Comparison of ENCODE assay signal across 1 cellular context in the genomic region with DNA sequence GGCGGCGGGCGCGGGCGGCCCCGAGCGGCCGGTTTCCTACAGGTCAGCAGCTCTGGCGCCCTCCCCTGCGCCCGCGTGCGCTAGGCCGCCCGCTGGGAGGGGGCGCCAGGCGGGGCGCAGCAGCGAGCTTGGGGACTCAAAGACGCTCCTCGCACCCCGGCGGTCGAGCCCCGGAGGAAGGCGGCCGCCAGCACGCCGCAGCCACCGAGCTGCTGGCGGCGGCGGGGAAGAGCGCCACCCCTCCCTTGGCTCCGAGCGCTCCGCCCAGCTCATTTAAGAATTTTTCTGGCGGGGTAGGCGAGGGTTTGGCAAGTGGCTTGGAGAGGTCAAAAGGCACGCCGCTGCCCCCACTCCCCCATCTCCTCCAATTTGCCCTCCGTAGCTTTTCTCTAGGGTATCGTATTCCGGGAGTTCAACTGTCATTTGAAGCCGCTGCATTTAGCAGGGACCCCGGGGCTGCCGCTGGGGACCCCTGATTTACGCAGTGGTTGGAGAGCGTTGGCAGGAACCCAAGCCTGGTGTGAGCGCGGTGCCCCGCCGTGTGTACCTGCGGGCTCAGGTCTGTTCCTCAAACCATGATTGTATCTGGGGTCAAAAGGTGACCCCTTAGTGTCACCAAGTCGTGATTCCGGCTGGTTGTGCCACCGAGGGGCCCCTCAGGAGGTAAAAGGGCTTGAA.
A peak's percentile ranks its signal among the peaks of the same experiment; 100 is the strongest.
TF ChIP-seq lines count a peak whose summit lies in the region.

No MANE protein-coding gene starts in this region.

TF ChIP-seq in K562, 482 proteins besides CTCF, POLR2A, EP300 and RAD21 (continued from another document and continues in another):
- TF ChIP-seq ZZZ3 (IDR thresholded peaks at IDR 0.05): no peak
- peak; percentile 34; the same call in 1 of the 2 replicates for TF ChIP-seq RUNX1 (IDR thresholded peaks at IDR 0.05; ENCODE audit: low read depth)
- TF ChIP-seq, protein P1, sequence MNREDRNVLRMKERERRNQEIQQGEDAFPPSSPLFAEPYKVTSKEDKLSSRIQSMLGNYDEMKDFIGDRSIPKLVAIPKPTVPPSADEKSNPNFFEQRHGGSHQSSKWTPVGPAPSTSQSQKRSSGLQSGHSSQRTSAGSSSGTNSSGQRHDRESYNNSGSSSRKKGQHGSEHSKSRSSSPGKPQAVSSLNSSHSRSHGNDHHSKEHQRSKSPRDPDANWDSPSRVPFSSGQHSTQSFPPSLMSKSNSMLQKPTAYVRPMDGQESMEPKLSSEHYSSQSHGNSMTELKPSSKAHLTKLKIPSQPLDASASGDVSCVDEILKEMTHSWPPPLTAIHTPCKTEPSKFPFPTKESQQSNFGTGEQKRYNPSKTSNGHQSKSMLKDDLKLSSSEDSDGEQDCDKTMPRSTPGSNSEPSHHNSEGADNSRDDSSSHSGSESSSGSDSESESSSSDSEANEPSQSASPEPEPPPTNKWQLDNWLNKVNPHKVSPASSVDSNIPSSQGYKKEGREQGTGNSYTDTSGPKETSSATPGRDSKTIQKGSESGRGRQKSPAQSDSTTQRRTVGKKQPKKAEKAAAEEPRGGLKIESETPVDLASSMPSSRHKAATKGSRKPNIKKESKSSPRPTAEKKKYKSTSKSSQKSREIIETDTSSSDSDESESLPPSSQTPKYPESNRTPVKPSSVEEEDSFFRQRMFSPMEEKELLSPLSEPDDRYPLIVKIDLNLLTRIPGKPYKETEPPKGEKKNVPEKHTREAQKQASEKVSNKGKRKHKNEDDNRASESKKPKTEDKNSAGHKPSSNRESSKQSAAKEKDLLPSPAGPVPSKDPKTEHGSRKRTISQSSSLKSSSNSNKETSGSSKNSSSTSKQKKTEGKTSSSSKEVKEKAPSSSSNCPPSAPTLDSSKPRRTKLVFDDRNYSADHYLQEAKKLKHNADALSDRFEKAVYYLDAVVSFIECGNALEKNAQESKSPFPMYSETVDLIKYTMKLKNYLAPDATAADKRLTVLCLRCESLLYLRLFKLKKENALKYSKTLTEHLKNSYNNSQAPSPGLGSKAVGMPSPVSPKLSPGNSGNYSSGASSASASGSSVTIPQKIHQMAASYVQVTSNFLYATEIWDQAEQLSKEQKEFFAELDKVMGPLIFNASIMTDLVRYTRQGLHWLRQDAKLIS (CRISPR knock-in tag; IDR thresholded peaks at IDR 0.05): peak; percentile 93
- TF ChIP-seq, protein P2, sequence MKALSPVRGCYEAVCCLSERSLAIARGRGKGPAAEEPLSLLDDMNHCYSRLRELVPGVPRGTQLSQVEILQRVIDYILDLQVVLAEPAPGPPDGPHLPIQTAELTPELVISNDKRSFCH (CRISPR knock-in tag; IDR thresholded peaks at IDR 0.05): no peak
- TF ChIP-seq, protein P2 (tag; IDR thresholded peaks at IDR 0.05): peak; percentile 70
- TF ChIP-seq FOXJ2 (tag; IDR thresholded peaks at IDR 0.05): 0 out of 2 replicates have a peak, but pooled peaks have one; percentile 45
- TF ChIP-seq NR1H2 (CRISPR knock-in tag; IDR thresholded peaks at IDR 0.05): 0 out of 2 replicates have a peak, but pooled peaks have one; percentile 68
- TF ChIP-seq, protein P3, sequence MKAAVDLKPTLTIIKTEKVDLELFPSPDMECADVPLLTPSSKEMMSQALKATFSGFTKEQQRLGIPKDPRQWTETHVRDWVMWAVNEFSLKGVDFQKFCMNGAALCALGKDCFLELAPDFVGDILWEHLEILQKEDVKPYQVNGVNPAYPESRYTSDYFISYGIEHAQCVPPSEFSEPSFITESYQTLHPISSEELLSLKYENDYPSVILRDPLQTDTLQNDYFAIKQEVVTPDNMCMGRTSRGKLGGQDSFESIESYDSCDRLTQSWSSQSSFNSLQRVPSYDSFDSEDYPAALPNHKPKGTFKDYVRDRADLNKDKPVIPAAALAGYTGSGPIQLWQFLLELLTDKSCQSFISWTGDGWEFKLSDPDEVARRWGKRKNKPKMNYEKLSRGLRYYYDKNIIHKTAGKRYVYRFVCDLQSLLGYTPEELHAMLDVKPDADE (conservative IDR thresholded peaks at IDR 0.05; ENCODE audit: control insufficient read depth, low read depth, low read length): peak; percentile 90
- TF ChIP-seq, protein P4, sequence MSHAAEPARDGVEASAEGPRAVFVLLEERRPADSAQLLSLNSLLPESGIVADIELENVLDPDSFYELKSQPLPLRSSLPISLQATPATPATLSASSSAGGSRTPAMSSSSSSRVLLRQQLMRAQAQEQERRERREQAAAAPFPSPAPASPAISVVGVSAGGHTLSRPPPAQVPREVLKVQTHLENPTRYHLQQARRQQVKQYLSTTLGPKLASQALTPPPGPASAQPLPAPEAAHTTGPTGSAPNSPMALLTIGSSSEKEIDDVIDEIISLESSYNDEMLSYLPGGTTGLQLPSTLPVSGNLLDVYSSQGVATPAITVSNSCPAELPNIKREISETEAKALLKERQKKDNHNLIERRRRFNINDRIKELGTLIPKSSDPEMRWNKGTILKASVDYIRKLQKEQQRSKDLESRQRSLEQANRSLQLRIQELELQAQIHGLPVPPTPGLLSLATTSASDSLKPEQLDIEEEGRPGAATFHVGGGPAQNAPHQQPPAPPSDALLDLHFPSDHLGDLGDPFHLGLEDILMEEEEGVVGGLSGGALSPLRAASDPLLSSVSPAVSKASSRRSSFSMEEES (CRISPR knock-in tag; IDR thresholded peaks at IDR 0.05): no peak
- TF ChIP-seq ZSCAN32 (CRISPR knock-in tag; IDR thresholded peaks at IDR 0.05): no peak
- no peak for TF ChIP-seq RBM14 (IDR thresholded peaks at IDR 0.05; ENCODE audit: borderline replicate concordance, insufficient read depth, low read depth, low read length)
- TF ChIP-seq HDAC8 (tag; IDR thresholded peaks at IDR 0.05): 0 out of 2 replicates have a peak, but pooled peaks have one; percentile 52
- TF ChIP-seq GTF2E2 (tag; IDR thresholded peaks at IDR 0.05): peak; percentile 91; the same call in 1 of the 2 replicates
- TF ChIP-seq NRF1 (conservative IDR thresholded peaks at IDR 0.05 in 1 of 2, IDR thresholded peaks at IDR 0.05 in 1 of 2): peak in 1 of 2 experiments; percentile 84; a peak in 3 of 4 replicates
- TF ChIP-seq, protein P5, sequence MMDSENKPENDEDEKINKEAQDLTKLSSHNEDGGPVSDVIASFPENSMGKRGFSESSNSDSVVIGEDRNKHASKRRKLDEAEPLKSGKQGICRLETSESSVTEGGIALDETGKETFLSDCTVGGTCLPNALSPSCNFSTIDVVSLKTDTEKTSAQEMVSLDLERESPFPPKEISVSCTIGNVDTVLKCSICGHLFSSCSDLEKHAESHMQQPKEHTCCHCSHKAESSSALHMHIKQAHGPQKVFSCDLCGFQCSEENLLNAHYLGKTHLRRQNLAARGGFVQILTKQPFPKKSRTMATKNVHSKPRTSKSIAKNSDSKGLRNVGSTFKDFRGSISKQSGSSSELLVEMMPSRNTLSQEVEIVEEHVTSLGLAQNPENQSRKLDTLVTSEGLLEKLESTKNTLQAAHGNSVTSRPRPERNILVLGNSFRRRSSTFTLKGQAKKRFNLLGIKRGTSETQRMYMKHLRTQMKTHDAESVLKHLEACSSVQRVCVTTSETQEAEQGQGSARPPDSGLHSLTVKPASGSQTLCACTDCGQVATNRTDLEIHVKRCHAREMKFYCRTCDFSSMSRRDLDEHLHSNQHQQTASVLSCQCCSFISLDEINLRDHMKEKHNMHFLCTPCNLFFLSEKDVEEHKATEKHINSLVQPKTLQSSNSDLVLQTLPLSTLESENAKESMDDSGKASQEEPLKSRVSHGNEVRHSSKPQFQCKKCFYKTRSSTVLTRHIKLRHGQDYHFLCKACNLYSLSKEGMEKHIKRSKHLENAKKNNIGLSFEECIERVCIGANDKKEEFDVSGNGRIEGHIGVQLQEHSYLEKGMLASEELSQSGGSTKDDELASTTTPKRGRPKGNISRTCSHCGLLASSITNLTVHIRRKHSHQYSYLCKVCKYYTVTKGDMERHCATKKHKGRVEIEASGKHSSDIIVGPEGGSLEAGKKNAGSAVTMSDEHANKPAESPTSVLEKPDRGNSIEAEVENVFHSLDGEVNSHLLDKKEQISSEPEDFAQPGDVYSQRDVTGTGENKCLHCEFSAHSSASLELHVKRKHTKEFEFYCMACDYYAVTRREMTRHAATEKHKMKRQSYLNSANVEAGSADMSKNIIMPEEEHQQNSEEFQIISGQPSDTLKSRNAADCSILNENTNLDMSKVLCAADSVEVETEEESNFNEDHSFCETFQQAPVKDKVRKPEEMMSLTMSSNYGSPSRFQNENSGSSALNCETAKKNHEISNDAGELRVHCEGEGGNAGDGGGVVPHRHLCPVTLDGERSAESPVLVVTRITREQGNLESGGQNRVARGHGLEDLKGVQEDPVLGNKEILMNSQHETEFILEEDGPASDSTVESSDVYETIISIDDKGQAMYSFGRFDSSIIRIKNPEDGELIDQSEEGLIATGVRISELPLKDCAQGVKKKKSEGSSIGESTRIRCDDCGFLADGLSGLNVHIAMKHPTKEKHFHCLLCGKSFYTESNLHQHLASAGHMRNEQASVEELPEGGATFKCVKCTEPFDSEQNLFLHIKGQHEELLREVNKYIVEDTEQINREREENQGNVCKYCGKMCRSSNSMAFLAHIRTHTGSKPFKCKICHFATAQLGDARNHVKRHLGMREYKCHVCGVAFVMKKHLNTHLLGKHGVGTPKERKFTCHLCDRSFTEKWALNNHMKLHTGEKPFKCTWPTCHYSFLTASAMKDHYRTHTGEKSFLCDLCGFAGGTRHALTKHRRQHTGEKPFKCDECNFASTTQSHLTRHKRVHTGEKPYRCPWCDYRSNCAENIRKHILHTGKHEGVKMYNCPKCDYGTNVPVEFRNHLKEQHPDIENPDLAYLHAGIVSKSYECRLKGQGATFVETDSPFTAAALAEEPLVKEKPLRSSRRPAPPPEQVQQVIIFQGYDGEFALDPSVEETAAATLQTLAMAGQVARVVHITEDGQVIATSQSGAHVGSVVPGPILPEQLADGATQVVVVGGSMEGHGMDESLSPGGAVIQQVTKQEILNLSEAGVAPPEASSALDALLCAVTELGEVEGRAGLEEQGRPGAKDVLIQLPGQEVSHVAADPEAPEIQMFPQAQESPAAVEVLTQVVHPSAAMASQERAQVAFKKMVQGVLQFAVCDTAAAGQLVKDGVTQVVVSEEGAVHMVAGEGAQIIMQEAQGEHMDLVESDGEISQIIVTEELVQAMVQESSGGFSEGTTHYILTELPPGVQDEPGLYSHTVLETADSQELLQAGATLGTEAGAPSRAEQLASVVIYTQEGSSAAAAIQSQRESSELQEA (IDR thresholded peaks at IDR 0.05; ENCODE audit: low read depth): 0 out of 2 replicates have a peak, but pooled peaks have one; percentile 25
- TF ChIP-seq MECOM (CRISPR knock-in tag; IDR thresholded peaks at IDR 0.05): 0 out of 2 replicates have a peak, but pooled peaks have one; percentile 4
- TF ChIP-seq NFIC (IDR thresholded peaks at IDR 0.05): peak; percentile 86
- peak; percentile 48; the same call in 1 of the 2 replicates for TF ChIP-seq PHF8 (IDR thresholded peaks at IDR 0.05; ENCODE audit: borderline replicate concordance, low read length)
- no peak for TF ChIP-seq BRCA1 (IDR thresholded peaks at IDR 0.05)
- TF ChIP-seq BRCA1 (CRISPR knock-in tag; IDR thresholded peaks at IDR 0.05): 0 out of 2 replicates have a peak, but pooled peaks have one; percentile 49
- TF ChIP-seq, protein P6, sequence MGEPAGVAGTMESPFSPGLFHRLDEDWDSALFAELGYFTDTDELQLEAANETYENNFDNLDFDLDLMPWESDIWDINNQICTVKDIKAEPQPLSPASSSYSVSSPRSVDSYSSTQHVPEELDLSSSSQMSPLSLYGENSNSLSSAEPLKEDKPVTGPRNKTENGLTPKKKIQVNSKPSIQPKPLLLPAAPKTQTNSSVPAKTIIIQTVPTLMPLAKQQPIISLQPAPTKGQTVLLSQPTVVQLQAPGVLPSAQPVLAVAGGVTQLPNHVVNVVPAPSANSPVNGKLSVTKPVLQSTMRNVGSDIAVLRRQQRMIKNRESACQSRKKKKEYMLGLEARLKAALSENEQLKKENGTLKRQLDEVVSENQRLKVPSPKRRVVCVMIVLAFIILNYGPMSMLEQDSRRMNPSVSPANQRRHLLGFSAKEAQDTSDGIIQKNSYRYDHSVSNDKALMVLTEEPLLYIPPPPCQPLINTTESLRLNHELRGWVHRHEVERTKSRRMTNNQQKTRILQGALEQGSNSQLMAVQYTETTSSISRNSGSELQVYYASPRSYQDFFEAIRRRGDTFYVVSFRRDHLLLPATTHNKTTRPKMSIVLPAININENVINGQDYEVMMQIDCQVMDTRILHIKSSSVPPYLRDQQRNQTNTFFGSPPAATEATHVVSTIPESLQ (CRISPR knock-in tag; IDR thresholded peaks at IDR 0.05): 0 out of 2 replicates have a peak, but pooled peaks have one; percentile 57
- no peak for TF ChIP-seq NCOA6 (IDR thresholded peaks at IDR 0.05)
- TF ChIP-seq ZBTB17 (CRISPR knock-in tag; IDR thresholded peaks at IDR 0.05): peak; percentile 71; the same call in 1 of the 2 replicates
- TF ChIP-seq FOXK1 (CRISPR knock-in tag; IDR thresholded peaks at IDR 0.05; ENCODE audit: borderline replicate concordance): 0 out of 2 replicates have a peak, but pooled peaks have one; percentile 80
- peak; percentile 72 for TF ChIP-seq RNF2 (IDR thresholded peaks at IDR 0.05)
- TF ChIP-seq NR2C1 (IDR thresholded peaks at IDR 0.05): no peak
- TF ChIP-seq NR2C1 (tag; IDR thresholded peaks at IDR 0.05): peak; percentile 87
- TF ChIP-seq CREM (IDR thresholded peaks at IDR 0.05; ENCODE audit: low read depth): peak; percentile 27; the same call in 1 of the 2 replicates
- no peak for TF ChIP-seq TCF7L2 (IDR thresholded peaks at IDR 0.05; ENCODE audit: low read depth, low read length)
- peak; percentile 72 for TF ChIP-seq FOSL1 (tag; conservative IDR thresholded peaks at IDR 0.05)
